Comparison of ENCODE assay signal across 1 cellular context in genomic region chr21:45332415-45332814, GRCh38.
TF ChIP-seq lines count a peak whose summit lies in the region.

No MANE protein-coding gene starts in this region.

TF ChIP-seq in HepG2, 621 proteins besides CTCF, POLR2A, EP300 and RAD21:
- no peak for TF ChIP-seq TEF (CRISPR knock-in tag; IDR thresholded peaks at IDR 0.05)
- peak; percentile 31; the same call in 1 of the 2 replicates for TF ChIP-seq LCORL (IDR thresholded peaks at IDR 0.05)
- no peak for TF ChIP-seq LCORL (CRISPR knock-in tag; IDR thresholded peaks at IDR 0.05)
- no peak for TF ChIP-seq HNF4G (IDR thresholded peaks at IDR 0.05; ENCODE audit: borderline replicate concordance, low read depth, low read length)
- no peak for TF ChIP-seq HNF4G (CRISPR knock-in tag; IDR thresholded peaks at IDR 0.05; ENCODE audit: borderline replicate concordance, low read depth)
- TF ChIP-seq BORCS8-MEF2B (CRISPR knock-in tag; IDR thresholded peaks at IDR 0.05): no peak
- peak; percentile 33; the same call in 1 of the 2 replicates for TF ChIP-seq FOXA1 (IDR thresholded peaks at IDR 0.05)
- no peak for TF ChIP-seq FOXA1 (CRISPR knock-in tag; IDR thresholded peaks at IDR 0.05)
- peak; percentile 89 for TF ChIP-seq ZNF646 (CRISPR knock-in tag; IDR thresholded peaks at IDR 0.05)
- TF ChIP-seq TFDP2 (CRISPR knock-in tag; IDR thresholded peaks at IDR 0.05): no peak
- no peak for TF ChIP-seq USF2 (IDR thresholded peaks at IDR 0.05; ENCODE audit: low read depth, low read length)
- TF ChIP-seq USF2 (CRISPR knock-in tag; IDR thresholded peaks at IDR 0.05; ENCODE audit: borderline replicate concordance): no peak
- 0 out of 2 replicates have a peak, but pooled peaks have one; percentile 38 for TF ChIP-seq ZNF207 (IDR thresholded peaks at IDR 0.05; ENCODE audit: borderline replicate concordance)
- TF ChIP-seq ZNF33A (CRISPR knock-in tag; IDR thresholded peaks at IDR 0.05; ENCODE audit: borderline replicate concordance): no peak
- TF ChIP-seq SOX6 (IDR thresholded peaks at IDR 0.05): peak; percentile 51; the same call in 1 of the 2 replicates
- no peak for TF ChIP-seq SOX6 (CRISPR knock-in tag; IDR thresholded peaks at IDR 0.05)
- TF ChIP-seq ZNF282 (IDR thresholded peaks at IDR 0.05; ENCODE audit: partially characterized antibody): peak; percentile 71
- no peak for TF ChIP-seq STAT5B (CRISPR knock-in tag; IDR thresholded peaks at IDR 0.05)
- 0 out of 2 replicates have a peak, but pooled peaks have one; percentile 4 for TF ChIP-seq FOXK2 (IDR thresholded peaks at IDR 0.05)
TF ChIP-seq in HepG2: peak in this region for 7.
